ENCODE assay signal across 8 cellular contexts in genomic region chr5:135398160-135398854, GRCh38. TPM values are rescaled to one million over a fixed set of nuclear protein-coding genes. Genes with fewer than 3 reads are reported as not detected.
DNase-seq lines count a peak whose midpoint lies in the region; ATAC-seq, FAIRE-seq and TF ChIP-seq lines count a peak whose summit lies in the region.

No MANE protein-coding gene starts in this region.

- DNase-seq in Right ventricle myocardium inferior (ENCODE audit: missing footprints) (peak; percentile 70), cardiac septum (ENCODE audit: low spot score) (no peak), small intestine (peak; percentile 80), dedifferentiated amniotic fluid mesenchymal stem cell (ENCODE audit: extremely low spot score) (no peak)

- H3K4me3 Mint-ChIP-seq in activated naive CD8-positive, alpha-beta T cell = peak overlapping the region; percentile 91

- H3K4me1 Mint-ChIP-seq in activated naive CD8-positive, alpha-beta T cell (ENCODE audit: low read depth) = peaks cover 55% of the 10 kb centered on the region

- H3K27ac Mint-ChIP-seq in activated naive CD8-positive, alpha-beta T cell = peak overlapping the region; percentile 90

- H3K4me3 ChIP-seq in OCI-LY3 (ENCODE audit: low read length) (peak overlapping the region; percentile 97), iPS-11a (ENCODE audit: low read depth, low read length) (peak overlapping the region; percentile 47), small intestine (ENCODE audit: low read depth in 1 of 2, low read length in 2 of 2) (peak overlapping the region; percentile 76 to 94)

- H3K36me3 ChIP-seq in OCI-LY3 (replicated peaks; ENCODE audit: low read depth, low read length) = no peaks in the 10 kb centered on the region
- no peaks in the 10 kb centered on the region for H3K36me3 ChIP-seq in small intestine (ENCODE audit: control insufficient read depth in 2 of 2, insufficient read depth in 2 of 2, low read length in 2 of 2)

- H3K9me3 Mint-ChIP-seq in activated naive CD8-positive, alpha-beta T cell (ENCODE audit: low read depth) = no peaks in the 10 kb centered on the region

- H3K4me1 ChIP-seq in OCI-LY3 (ENCODE audit: low read length) = peaks cover 30% of the 10 kb centered on the region
- peaks cover 4 to 30% of the 10 kb centered on the region in 2 donors for H3K4me1 ChIP-seq in small intestine (ENCODE audit: control insufficient read depth in 2 of 2, insufficient read depth in 1 of 2, low read depth in 1 of 2, low read length in 1 of 2)

- WGBS in small intestine, 3 donors = 0% methylated on average over 41 to 43 of the region's 43 CpGs

- H3K36me3 Mint-ChIP-seq in activated naive CD8-positive, alpha-beta T cell = peaks cover 6% of the 10 kb centered on the region

- H2AFZ ChIP-seq in OCI-LY3 (ENCODE audit: low read depth, low read length) = no peak overlapping the region

- H3K4me2 ChIP-seq in OCI-LY3 (ENCODE audit: low read length) = peak overlapping the region; percentile 91

- no peak for TF ChIP-seq CTCF in OCI-LY3 (IDR thresholded peaks at IDR 0.05; ENCODE audit: low read depth, low read length)

- H3K27me3 Mint-ChIP-seq in activated naive CD8-positive, alpha-beta T cell = no peaks in the 10 kb centered on the region

- H3K27ac ChIP-seq in OCI-LY3 (ENCODE audit: low read length) = peak overlapping the region; percentile 48
- peak overlapping the region; percentile 57 to 98 for H3K27ac ChIP-seq in small intestine (ENCODE audit: low read depth in 1 of 2, low read length in 1 of 2)

- peak overlapping the region; percentile 86 for H3K9ac ChIP-seq in OCI-LY3 (ENCODE audit: low read length)

- H4K20me1 ChIP-seq in OCI-LY3 (ENCODE audit: insufficient read depth, low read length) = peaks cover 48% of the 10 kb centered on the region

- H3K27me3 ChIP-seq in OCI-LY3 (ENCODE audit: low read depth, low read length) = no peaks in the 10 kb centered on the region
- H3K27me3 ChIP-seq in small intestine (ENCODE audit: control insufficient read depth in 2 of 2, insufficient read depth in 2 of 2, low read length in 2 of 2) = no peaks in the 10 kb centered on the region

- H3K9me3 ChIP-seq in OCI-LY3 (ENCODE audit: insufficient read depth, low read length) (no peaks in the 10 kb centered on the region), small intestine (ENCODE audit: control insufficient read depth, low read depth) (no peaks in the 10 kb centered on the region)

- intact Hi-C loops in Right ventricle myocardium inferior (cut with DNase I) = loop anchor here (2.0 kb wide), 2 partner anchors 30 to 42 kb away; no protein-coding TSS in a partner anchor
- intact Hi-C loops in cardiac septum (cut with DNase I) = loop anchor here (5.0 kb wide), 1 partner anchor 41 kb away; no protein-coding TSS in a partner anchor

- ATAC-seq in Right ventricle myocardium inferior (no peak), HG03097 (IDR thresholded peaks at IDR 0.05; ENCODE audit: low FRiP score, unreplicated experiment) (peak; percentile 28)

- peaks cover 62% of the 10 kb centered on the region for H3K79me2 ChIP-seq in OCI-LY3 (ENCODE audit: low read length)

- FAIRE-seq in small intestine (lab: Jason Lieb, UNC) = no peak

RNA-seq across cellular contexts. Expression of gene MACROH2A1, which starts 0.7 kb away (rescaled TPM):
- 104 TPM for total RNA-seq in Right ventricle myocardium inferior
- total RNA-seq in cardiac septum = 112 TPM
- polyA plus RNA-seq in small intestine = 100 to 1,000 TPM; 154 to 223 (median 198) TPM

RNA-seq across cellular contexts. Expression of gene DCANP1, which starts 48.8 kb away (rescaled TPM):
- total RNA-seq in Right ventricle myocardium inferior = not detected
- total RNA-seq in cardiac septum = not detected
- polyA plus RNA-seq in small intestine = under 1 TPM in 1 of 3 donors, not detected in 2; 0.01 TPM

RNA-seq across cellular contexts. Expression of gene TIFAB, which starts 53.8 kb away (rescaled TPM):
- not detected for total RNA-seq in Right ventricle myocardium inferior
- total RNA-seq in cardiac septum = not detected
- under 1 TPM in 2 of 3 donors, not detected in 1; 0.07 to 0.27 TPM for polyA plus RNA-seq in small intestine

Comparison
In these comparisons a context has a peak if more than half of its experiments do, and no peak if none do; other contexts are left out.
1. DNase-seq: peak in Right ventricle myocardium inferior (single experiment) and small intestine (single experiment); none in cardiac septum (single experiment) and dedifferentiated amniotic fluid mesenchymal stem cell (single experiment).
2. H3K4me3 ChIP-seq: peak in every context shown above with its lines; median percentile 97 in OCI-LY3; 85 in small intestine; 47 in iPS-11a.